24 cellular contexts compared by ENCODE assay signal in the genomic region with DNA sequence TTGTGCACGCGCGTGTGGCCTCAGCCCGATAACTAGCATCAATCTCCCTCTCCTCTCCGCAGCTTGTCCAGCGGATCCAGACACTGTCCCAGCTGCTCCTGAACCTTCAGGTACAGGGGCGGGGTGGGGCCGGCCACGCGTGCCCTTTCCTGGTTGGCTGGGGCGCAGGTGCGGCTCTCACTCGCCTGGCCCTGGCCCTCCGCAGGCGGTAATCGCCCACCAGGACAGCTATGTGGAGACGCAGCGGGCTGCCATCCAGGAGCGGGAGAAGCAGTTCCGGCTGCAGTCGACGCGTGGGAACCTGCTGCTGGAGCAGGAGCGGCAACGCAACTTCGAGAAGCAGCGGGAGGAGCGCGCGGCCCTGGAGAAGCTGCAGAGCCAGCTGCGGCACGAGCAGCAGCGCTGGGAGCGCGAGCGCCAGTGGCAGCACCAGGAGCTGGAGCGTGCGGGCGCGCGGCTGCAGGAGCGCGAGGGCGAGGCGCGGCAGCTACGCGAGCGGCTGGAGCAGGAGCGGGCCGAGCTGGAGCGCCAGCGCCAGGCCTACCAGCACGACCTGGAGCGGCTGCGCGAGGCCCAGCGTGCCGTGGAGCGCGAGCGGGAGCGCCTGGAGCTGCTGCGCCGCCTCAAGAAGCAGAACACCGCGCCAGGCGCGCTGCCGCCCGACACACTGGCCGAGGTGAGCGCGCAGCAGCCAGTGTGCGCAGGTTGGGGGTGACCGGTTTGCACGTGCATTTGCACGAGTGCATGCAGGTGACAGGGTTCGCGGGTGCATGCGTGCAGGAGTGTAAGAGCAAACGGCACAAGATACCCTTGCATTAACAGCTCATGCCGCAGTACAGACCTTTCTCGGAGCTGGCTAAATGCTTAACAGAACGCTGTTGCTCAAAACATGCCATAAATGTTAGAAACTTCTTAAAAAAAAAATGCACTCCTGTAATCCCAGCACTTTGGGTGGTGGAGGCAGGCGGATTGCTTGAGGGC. TPM values are rescaled to one million over a fixed set of nuclear protein-coding genes. Genes with fewer than 3 reads are reported as not detected.
"Had no signal": no experiment of that assay in that cellular context is flagged by ENCODE, and none has a peak within 500 bp of the region (broad histone marks: within the 10 kb centered on the region; RNA-seq: fewer than 3 reads in every experiment).

No MANE protein-coding gene starts in this region.

- H3K27ac ChIP-seq: heart right ventricle, hepatocyte, left ventricle myocardium inferior, parathyroid adenoma, psoas muscle, right lobe of liver, stomach, testis, thyroid gland, transverse colon, uterus had no signal

- H3K4me1 ChIP-seq: left ventricle myocardium inferior, parathyroid adenoma, psoas muscle, right lobe of liver, stomach, testis, thyroid gland, transverse colon, uterus had no signal

- H3K36me3 ChIP-seq: uterus had no signal

- H3K4me2 ChIP-seq: hepatocyte, smooth muscle cell had no signal

- H3K4me3 ChIP-seq: heart right ventricle, hepatocyte, left ventricle myocardium inferior, lung, mucosa of descending colon, psoas muscle, right lobe of liver, smooth muscle cell, stomach, thyroid gland, transverse colon, uterus had no signal

- H2AFZ ChIP-seq: hepatocyte, parathyroid adenoma had no signal

- H3K27me3 Mint-ChIP-seq: naive thymus-derived CD4-positive, alpha-beta T cell; stimulated activated memory B cell treated with anti-CD40 and anti-IgM and Interleukin-4, amounts not matched to agents 10 μg/mL and 1 μg/mL and 100 μg/mL, for 72 hours had no signal

- ATAC-seq: heart right ventricle; mucosa of descending colon; naive thymus-derived CD4-positive, alpha-beta T cell; psoas muscle; right lobe of liver; stimulated activated memory B cell treated with anti-CD40 and anti-IgM and Interleukin-4, amounts not matched to agents 10 μg/mL and 1 μg/mL and 100 μg/mL, for 72 hours; stimulated activated naive CD8-positive, alpha-beta T cell treated with anti-CD3 and anti-CD28 coated beads, Interleukin-15, Interleukin-2, amounts not matched to agents 100 U/mL and 50 U/mL, for 24 hours had no signal

- H3K9ac ChIP-seq: parathyroid adenoma had no signal

- H3K27me3 ChIP-seq: heart right ventricle, hepatocyte, right lobe of liver, stomach, testis, thyroid gland, transverse colon, uterus had no signal

- H3K4me1 Mint-ChIP-seq: naive thymus-derived CD4-positive, alpha-beta T cell had no signal

- H3K79me2 ChIP-seq: hepatocyte had no signal

- H3K4me3 Mint-ChIP-seq: naive thymus-derived CD4-positive, alpha-beta T cell; stimulated activated memory B cell treated with anti-CD40 and anti-IgM and Interleukin-4, amounts not matched to agents 10 μg/mL and 1 μg/mL and 100 μg/mL, for 72 hours had no signal

- H3K9me3 Mint-ChIP-seq: naive thymus-derived CD4-positive, alpha-beta T cell; stimulated activated memory B cell treated with anti-CD40 and anti-IgM and Interleukin-4, amounts not matched to agents 10 μg/mL and 1 μg/mL and 100 μg/mL, for 72 hours had no signal

- DNase-seq: heart right ventricle; islet precursor cell; left ventricle myocardium inferior; midbrain; mucosa of descending colon; naive thymus-derived CD4-positive, alpha-beta T cell; nucleus accumbens; psoas muscle; right lobe of liver; stimulated activated CD4-positive, alpha-beta T cell treated with anti-CD3 and anti-CD28 coated beads, Interleukin-1b, Interleukin-23, amount 100 ng/mL, for 48 hours; stimulated activated CD4-positive, alpha-beta T cell treated with anti-CD3 and anti-CD28 coated beads, Interleukin-2, amount 100 ng/mL, for 48 hours; stimulated activated CD4-positive, alpha-beta T cell treated with anti-CD3 and anti-CD28 coated beads, Interleukin-4, amount 100 ng/mL, for 4 hours; stimulated activated CD8-positive, alpha-beta memory T cell treated with anti-CD3 and anti-CD28 coated beads, Interleukin-4, amount 100 ng/mL, for 48 hours; stimulated activated naive CD8-positive, alpha-beta T cell treated with anti-CD3 and anti-CD28 coated beads, Interleukin-15, Interleukin-2, amounts not matched to agents 100 U/mL and 50 U/mL, for 24 hours; stomach; testis; thyroid gland; transverse colon; uterus had no signal

- H3K27ac Mint-ChIP-seq: stimulated activated memory B cell treated with anti-CD40 and anti-IgM and Interleukin-4, amounts not matched to agents 10 μg/mL and 1 μg/mL and 100 μg/mL, for 72 hours had no signal

- H3K9me3 ChIP-seq: heart right ventricle, left ventricle myocardium inferior, mucosa of descending colon, psoas muscle, right lobe of liver, stomach, testis, thyroid gland, transverse colon, uterus had no signal

RNA-seq across cellular contexts. Expression of a gene that starts 21.5 kb away (rescaled TPM):
- total RNA-seq: smooth muscle cell had no signal
